In the genomic region with DNA sequence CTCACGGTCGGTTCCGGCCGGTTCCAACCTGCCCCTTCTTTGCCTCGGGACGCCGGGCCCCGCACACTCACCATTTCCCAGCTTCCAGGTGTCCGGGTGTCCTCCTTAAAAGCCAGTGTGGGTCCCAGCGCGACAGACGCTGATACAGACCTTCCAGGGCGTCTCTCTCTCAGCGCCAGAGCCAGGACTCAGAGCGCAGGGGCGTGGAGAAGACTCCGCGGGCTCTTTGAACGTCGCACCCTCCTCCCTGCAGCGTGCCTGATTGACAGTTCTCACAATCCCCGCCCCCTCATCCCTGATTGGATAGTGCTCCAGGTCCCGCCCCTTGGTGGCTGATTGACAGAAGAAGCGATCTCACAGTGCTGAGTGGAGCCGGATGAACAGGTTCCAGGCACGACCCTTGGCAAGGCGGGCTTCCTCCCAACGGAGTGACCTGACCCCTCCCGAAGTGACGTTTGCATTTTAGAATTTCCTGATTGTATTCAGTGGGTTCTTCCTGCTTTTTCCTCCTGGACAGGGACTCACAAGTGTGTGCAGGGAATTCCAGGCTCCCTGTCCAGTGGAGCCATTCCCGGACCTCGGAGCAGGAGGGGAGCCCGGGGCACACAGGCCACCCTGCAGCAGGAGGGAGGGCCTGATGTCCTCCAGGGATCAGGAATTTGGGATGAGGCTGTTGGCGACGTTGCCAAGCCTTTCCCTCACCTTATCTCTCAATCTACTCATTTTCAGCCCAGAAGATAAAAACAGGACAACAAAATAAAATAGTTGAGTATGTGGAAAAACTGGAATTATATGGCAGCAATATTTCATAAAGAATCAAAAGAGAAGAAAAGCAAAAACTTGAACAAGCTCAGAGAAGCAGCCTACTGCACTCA, we compare ENCODE assay signal across 8 cellular contexts. TPM values are rescaled to one million over a fixed set of nuclear protein-coding genes. Genes with fewer than 3 reads are reported as not detected.
A peak's percentile ranks its signal among the peaks of the same experiment; 100 is the strongest.
DNase-seq lines count a peak whose midpoint lies in the region; ATAC-seq, FAIRE-seq and TF ChIP-seq lines count a peak whose summit lies in the region.

A gene (minus strand): TSS at position 201 of the 875 bp plus-strand sequence. CDS start 127 bp downstream, at position 74.

- H3K27ac ChIP-seq in ascending aorta, result peak within 1 kb of the TSS; percentile 85 to 88
- H3K27ac ChIP-seq in right cardiac atrium (ENCODE audit: low read length), result peak within 1 kb of the TSS; percentile 82
- H3K27ac ChIP-seq in psoas muscle, result peak within 1 kb of the TSS; percentile 83

- H3K27me3 ChIP-seq in ascending aorta, result no peaks in the 10 kb centered on the region
- no peaks in the 10 kb centered on the region for H3K27me3 ChIP-seq in right cardiac atrium (ENCODE audit: control insufficient read depth, insufficient read depth)
- no peaks in the 10 kb centered on the region for H3K27me3 ChIP-seq in psoas muscle (ENCODE audit: insufficient read depth in 3 of 3, low read length in 2 of 3)

- H3K4me1 ChIP-seq in ascending aorta (peaks cover 0 to 7% of the 10 kb centered on the region in 2 donors), right cardiac atrium (ENCODE audit: control insufficient read depth, insufficient read depth, low read length) (peaks cover 4% of the 10 kb centered on the region), psoas muscle (peaks cover 6% of the 10 kb centered on the region)

- peak within 1 kb of the TSS; percentile 63 to 98 for H3K4me3 ChIP-seq in ascending aorta
- H3K4me3 ChIP-seq in right cardiac atrium (ENCODE audit: low read length), result peak within 1 kb of the TSS; percentile 89
- peak within 1 kb of the TSS; percentile 97 for H3K4me3 ChIP-seq in psoas muscle

- peak; percentile 73 for ATAC-seq in GM18499 (IDR thresholded peaks at IDR 0.05; ENCODE audit: insufficient read depth, unreplicated experiment)
- ATAC-seq in HG02885 (IDR thresholded peaks at IDR 0.05; ENCODE audit: poor library complexity, unreplicated experiment), result peak; percentile 96
- peak; percentile 99 for ATAC-seq in right cardiac atrium
- peak; percentile 100 for ATAC-seq in psoas muscle

- no peak for TF ChIP-seq CTCF in ascending aorta (IDR thresholded peaks at IDR 0.05)
- no peak for TF ChIP-seq CTCF in psoas muscle (IDR thresholded peaks at IDR 0.05)

- intact Hi-C loops in ascending aorta (cut with DNase I) (loop anchor here (1.0 kb wide), 6 partner anchors 28 to 812 kb away; a partner anchor contains a TSS), right cardiac atrium (cut with DNase I) (no loop called here), psoas muscle (cut with DNase I) (loop anchor here in 1 of 2 donors (2.0 kb wide), 1 partner anchor 28 kb away; a partner anchor contains a TSS)

- H3K36me3 ChIP-seq in ascending aorta (no peaks in the 10 kb centered on the region), psoas muscle (ENCODE audit: insufficient read depth in 1 of 2, low read depth in 1 of 2) (no peaks in the 10 kb centered on the region)

- H3K9me3 ChIP-seq in ascending aorta (no peaks in the 10 kb centered on the region), right cardiac atrium (ENCODE audit: control insufficient read depth, low read length) (no peaks in the 10 kb centered on the region), psoas muscle (no peaks in the 10 kb centered on the region)

- no peak for FAIRE-seq in urothelium cell line (lab: Jason Lieb, UNC)

- peak; percentile 14 for DNase-seq in NCI-H1694 (lab: John Stamatoyannopoulos, UW)
- DNase-seq in T-helper 2 cell, result peak; percentile 76 to 98 (median 93)
- peak; percentile 96 to 100 for DNase-seq in ascending aorta (ENCODE audit: low spot score in 2 of 2)
- peak; percentile 99 to 100 (median 99) for DNase-seq in right cardiac atrium
- peak; percentile 97 to 99 for DNase-seq in psoas muscle
- DNase-seq in urothelium cell line (ENCODE audit: low spot score), result peak; percentile 89

- WGBS in right cardiac atrium, result under 1% methylated on average over 35 of the region's 35 CpGs
- 0 to 1% (median 1%) methylated on average over 33 to 35 of the region's 35 CpGs for WGBS in psoas muscle, 3 donors

RNA-seq across cellular contexts. Expression of the gene that starts here (rescaled TPM):
- total RNA-seq in ascending aorta, result 5.2 TPM
- total RNA-seq in right cardiac atrium, result 1 to 10 TPM; 2.6 to 6.0 (median 4.5) TPM
- 2.2 TPM for polyA plus RNA-seq in right cardiac atrium
- total RNA-seq in psoas muscle, result 1 to 10 TPM; 1.5 to 4.3 (median 2.2) TPM
- 1 to 10 TPM; 1.6 to 3.9 (median 2.5) TPM for polyA plus RNA-seq in psoas muscle

Comparison
In these comparisons a context has a peak if more than half of its experiments do, and no peak if none do; other contexts are left out.
1. Peak in every context shown above with its lines: DNase-seq, ATAC-seq, H3K4me3 ChIP-seq and H3K27ac ChIP-seq.
2. DNase-seq: peak in every context shown above with its lines; median percentile 99 in right cardiac atrium; 98 in ascending aorta; 98 in psoas muscle; 93 in T-helper 2 cell; 89 in urothelium cell line; 14 in NCI-H1694.